ENCODE assay signal across 20 cellular contexts in the genomic region with DNA sequence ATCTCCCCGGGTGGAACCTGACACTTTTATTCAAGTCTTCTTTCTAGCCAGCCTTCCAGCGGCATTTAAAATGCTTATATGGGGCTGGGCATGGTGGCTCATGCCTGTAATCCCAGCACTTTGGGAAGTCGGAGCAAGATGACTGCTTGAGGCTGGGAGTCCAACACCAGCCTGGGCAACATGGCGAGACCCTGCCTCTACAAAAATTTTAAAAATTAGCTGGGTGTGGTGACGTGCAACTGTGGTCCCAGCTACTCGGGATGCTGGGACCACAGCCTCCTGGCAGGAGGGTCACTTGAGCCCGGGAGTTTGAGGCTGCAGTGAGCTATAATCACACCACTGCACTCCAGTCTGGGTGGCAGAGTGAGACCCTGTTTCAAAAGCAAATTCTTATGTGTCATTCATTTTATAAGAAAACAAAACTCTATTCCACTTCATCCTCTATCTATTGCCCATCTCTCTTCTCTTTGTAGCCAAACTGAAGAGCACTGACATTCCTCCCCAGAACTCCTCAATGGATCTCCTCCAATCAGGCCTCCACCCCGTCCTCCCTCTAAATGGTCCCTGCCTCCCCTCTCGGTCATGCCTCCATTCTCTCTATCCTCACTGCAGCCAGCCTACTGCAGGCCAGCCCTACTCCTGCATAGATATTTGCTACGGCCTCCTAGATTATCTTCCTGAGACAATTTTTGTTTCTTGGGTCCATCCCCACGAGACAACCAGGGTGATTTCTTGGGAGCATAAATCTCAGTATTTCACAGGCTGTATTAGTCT. TPM values are rescaled to one million over a fixed set of nuclear protein-coding genes. Genes with fewer than 3 reads are reported as not detected.
DNase-seq lines count a peak whose midpoint lies in the region; ATAC-seq and TF ChIP-seq lines count a peak whose summit lies in the region.
"Had no signal": no experiment of that assay in that cellular context is flagged by ENCODE, and none has a peak within 500 bp of the region (broad histone marks: within the 10 kb centered on the region; RNA-seq: fewer than 3 reads in every experiment).

No MANE protein-coding gene starts in this region.

- CTCF ChIA-PET in T-cell (lab: Charles Lee) = no interaction called here

- H4K20me1 ChIP-seq in OCI-LY3 (ENCODE audit: insufficient read depth, low read length) = no peaks in the 10 kb centered on the region

- H3K9me3 ChIP-seq in OCI-LY3 (ENCODE audit: insufficient read depth, low read length) (no peaks in the 10 kb centered on the region), suprapubic skin (no peaks in the 10 kb centered on the region)
- H3K9me3 ChIP-seq: left lung had no signal

- no peaks in the 10 kb centered on the region for H3K79me2 ChIP-seq in OCI-LY3 (ENCODE audit: low read length)

- no peak overlapping the region for H3K9ac ChIP-seq in OCI-LY3 (ENCODE audit: low read length)

- H3K4me3 ChIP-seq in OCI-LY3 (ENCODE audit: low read length) (no peak overlapping the region), suprapubic skin (no peak overlapping the region)
- H3K4me3 ChIP-seq: left lung had no signal

- no peaks in the 10 kb centered on the region for H3K9me3 Mint-ChIP-seq in memory B cell
- H3K9me3 Mint-ChIP-seq in T-cell = no peaks in the 10 kb centered on the region

- H3K4me1 Mint-ChIP-seq in memory B cell = peaks cover 50% of the 10 kb centered on the region
- peaks cover 12 to 22% (median 16%) of the 10 kb centered on the region in 3 donors for H3K4me1 Mint-ChIP-seq in T-cell

- TF ChIP-seq CTCF in OCI-LY3 (IDR thresholded peaks at IDR 0.05; ENCODE audit: low read depth, low read length) (no peak), suprapubic skin (IDR thresholded peaks at IDR 0.05) (no peak)

- H2AFZ ChIP-seq in OCI-LY3 (ENCODE audit: low read depth, low read length) = peak overlapping the region; percentile 22; the same call in 1 of the 2 replicates

- H3K36me3 Mint-ChIP-seq in memory B cell (no peaks in the 10 kb centered on the region), T-cell (no peaks in the 10 kb centered on the region)

- peak; percentile 29 for DNase-seq in activated CD8-positive, alpha-beta memory T cell treated with anti-CD3 and anti-CD28 coated beads, Interleukin-2, amount 50 U/mL, for 48 hours
- no peak for DNase-seq in activated CD8-positive, alpha-beta memory T cell treated with anti-CD3 and anti-CD28 coated beads, Interleukin-2, amount 50 U/mL, for 4 hours
- DNase-seq in memory B cell (ENCODE audit: low spot score in 2 of 2) = no peak
- no peak for DNase-seq in suprapubic skin (ENCODE audit: low spot score in 2 of 2)
- no peak for DNase-seq in NOMO-1 treated with DMSO at 0.1 percent for 48 hours (lab: John Stamatoyannopoulos, UW; ENCODE audit: unreplicated experiment)
- no peak for DNase-seq in T-cell
- DNase-seq: activated CD4-positive, alpha-beta T cell treated with anti-CD3 and anti-CD28 coated beads, Interleukin-2, amount 50 U/mL, for 1 hour; activated gamma-delta T cell; cerebellar nuclear complex; COR-L47; GDM1; hypothalamus; Kasumi-1; NCI-H187; NCI-H526 treated with DMSO at 0.1 percent for 48 hours had no signal

- H3K27ac Mint-ChIP-seq in memory B cell (peak overlapping the region; percentile 91), T-cell (no peak overlapping the region)
- H3K27ac Mint-ChIP-seq: progenitor cell of endocrine pancreas had no signal

- no peaks in the 10 kb centered on the region for H3K36me3 ChIP-seq in OCI-LY3 (replicated peaks; ENCODE audit: low read depth, low read length)
- no peaks in the 10 kb centered on the region for H3K36me3 ChIP-seq in suprapubic skin
- H3K36me3 ChIP-seq: left lung had no signal

- no peak for TF ChIP-seq EP300 in suprapubic skin (IDR thresholded peaks at IDR 0.05)

- ATAC-seq in memory B cell (ENCODE audit: low read depth) (no peak), HG02588 (IDR thresholded peaks at IDR 0.05; ENCODE audit: unreplicated experiment) (no peak), T-cell (replicated peaks in 1 of 4) (no peak)
- ATAC-seq: SK-N-SH treated with all-trans-retinoic acid at 6 μM for 48 hours had no signal

- POLR2A ChIA-PET in T-cell (lab: Charles Lee) = no interaction called here

- H3K27me3 Mint-ChIP-seq in memory B cell = no peaks in the 10 kb centered on the region
- peaks cover 0 to 8% of the 10 kb centered on the region in 2 donors for H3K27me3 Mint-ChIP-seq in T-cell

- peak overlapping the region; percentile 47 for H3K4me3 Mint-ChIP-seq in memory B cell
- no peak overlapping the region for H3K4me3 Mint-ChIP-seq in T-cell

- no peak for TF ChIP-seq POLR2A in suprapubic skin (IDR thresholded peaks at IDR 0.05)

- no peaks in the 10 kb centered on the region for H3K27me3 ChIP-seq in OCI-LY3 (ENCODE audit: low read depth, low read length)
- no peaks in the 10 kb centered on the region for H3K27me3 ChIP-seq in suprapubic skin
- H3K27me3 ChIP-seq: left lung had no signal

- WGBS in suprapubic skin = 87% methylated on average over 11 of the region's 11 CpGs

- H3K4me2 ChIP-seq in OCI-LY3 (ENCODE audit: low read length) = peak overlapping the region; percentile 52

- H3K27ac ChIP-seq in OCI-LY3 (ENCODE audit: low read length) (no peak overlapping the region), suprapubic skin (peak overlapping the region; percentile 86)

- H3K4me1 ChIP-seq in OCI-LY3 (ENCODE audit: low read length) = peaks cover 30% of the 10 kb centered on the region
- peaks cover 56% of the 10 kb centered on the region for H3K4me1 ChIP-seq in suprapubic skin

RNA-seq across cellular contexts. Expression of a gene that starts 18.0 kb away (rescaled TPM):
- total RNA-seq in suprapubic skin (100 to 1,000 TPM; 404 to 719 (median 568) TPM), T-cell (10 to 100 TPM; 11.4 to 42.4 (median 14.7) TPM)

Comparison
In these comparisons a context has a peak if more than half of its experiments do, and no peak if none do; other contexts are left out.
1. RNA of a gene that starts 18.0 kb away (total RNA-seq): 404 to 719 TPM in suprapubic skin; 11.4 to 42.4 TPM in T-cell; every median in the first group is over 4 times any median in the second.